18 cellular contexts compared by ENCODE assay signal in the genomic region with DNA sequence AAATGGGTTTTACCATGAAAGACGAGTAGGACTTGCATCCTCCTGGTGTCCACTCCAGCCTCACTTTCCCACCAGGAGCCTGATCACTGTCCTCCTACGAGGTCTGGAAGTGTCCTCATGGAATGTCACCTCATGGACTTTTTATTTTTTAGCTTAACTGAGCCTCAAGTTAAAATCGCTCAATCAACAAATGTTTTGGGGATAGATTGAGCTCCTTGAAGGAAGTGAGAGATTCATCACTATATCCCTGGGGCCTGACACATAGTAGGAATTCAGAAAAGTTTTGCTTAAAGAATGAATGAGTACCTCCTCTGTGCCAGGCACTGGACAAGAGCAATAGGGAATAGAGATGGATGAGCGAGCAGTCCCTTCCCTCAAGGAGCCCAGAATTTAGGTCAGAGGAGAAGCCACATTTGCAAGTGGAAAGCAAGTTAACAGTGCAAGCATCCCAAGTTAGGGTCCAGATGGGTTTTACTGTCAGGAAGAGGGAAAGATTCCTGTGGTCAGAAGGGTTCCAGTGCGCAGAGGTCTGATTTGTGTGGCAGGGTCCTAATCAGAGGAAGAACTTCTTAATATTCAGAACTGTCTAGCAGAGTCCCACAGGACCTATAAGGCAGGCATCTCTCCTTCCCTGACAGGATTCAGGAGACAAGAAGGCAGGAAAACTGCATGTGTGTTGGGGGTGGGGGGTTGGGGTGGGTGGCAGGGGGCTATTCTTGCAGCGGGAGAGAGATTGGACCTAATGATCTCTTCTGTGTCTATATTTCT.
DNase-seq lines count a peak whose midpoint lies in the region; TF ChIP-seq lines count a peak whose summit lies in the region.
"Had no signal": no experiment of that assay in that cellular context is flagged by ENCODE, and none has a peak within 500 bp of the region (broad histone marks: within the 10 kb centered on the region; RNA-seq: fewer than 3 reads in every experiment).

No MANE protein-coding gene starts in this region.

- no peaks in the 10 kb centered on the region for H3K9me3 Mint-ChIP-seq in dendritic cell treated with granulocyte-macrophage colony-stimulating factor and Interleukin-4, amounts not matched to agents 40 ng/mL and 50 ng/mL, for 4 days
- H3K9me3 Mint-ChIP-seq: CD4-positive, alpha-beta T cell had no signal

- peaks cover 0 to 41% (median 29%) of the 10 kb centered on the region in 10 experiments; a peak in 17 of 20 replicates for H3K4me1 ChIP-seq in BLaER1 treated with 17β-estradiol and CSF1 and Interleukin-3, amounts not matched to agents 10 nM and 100 nM
- H3K4me1 ChIP-seq in mesendoderm (ENCODE audit: control insufficient read depth, low read depth, low read length) (no peaks in the 10 kb centered on the region), tibial artery (no peaks in the 10 kb centered on the region)
- H3K4me1 ChIP-seq: BLaER1, HAP-1 had no signal

- peak overlapping the region; percentile 23 for H3K27ac Mint-ChIP-seq in dendritic cell treated with granulocyte-macrophage colony-stimulating factor and Interleukin-4, amounts not matched to agents 40 ng/mL and 50 ng/mL, for 4 days
- H3K27ac Mint-ChIP-seq: CD4-positive, alpha-beta T cell; CD8-positive, alpha-beta memory T cell; GM23338; HFFc6 had no signal

- H3K4me1 Mint-ChIP-seq in dendritic cell treated with granulocyte-macrophage colony-stimulating factor and Interleukin-4, amounts not matched to agents 40 ng/mL and 50 ng/mL, for 4 days (ENCODE audit: low read depth) = peaks cover 23% of the 10 kb centered on the region
- H3K4me1 Mint-ChIP-seq: CD8-positive, alpha-beta memory T cell had no signal

- H3K4ac ChIP-seq in mesendoderm (ENCODE audit: low read depth, low read length) = no peak overlapping the region

- no peak overlapping the region for H3K4me3 ChIP-seq in BLaER1 treated with 17β-estradiol and CSF1 and Interleukin-3, amounts not matched to agents 10 nM and 100 nM
- H3K4me3 ChIP-seq in mesendoderm (ENCODE audit: low read length) (no peak overlapping the region), tibial artery (no peak overlapping the region)
- H3K4me3 ChIP-seq: A549, BLaER1, GM23338, HAP-1 had no signal

- H3K9me3 ChIP-seq in BLaER1 treated with 17β-estradiol and CSF1 and Interleukin-3, amounts not matched to agents 10 nM and 100 nM (replicated peaks in 1 of 11) = peaks cover 0 to 11% (median 0%) of the 10 kb centered on the region in 11 experiments; a peak in 2 of 22 replicates
- H3K9me3 ChIP-seq in tibial artery = no peaks in the 10 kb centered on the region
- H3K9me3 ChIP-seq: A549, BLaER1, HAP-1 had no signal

- H2BK120ac ChIP-seq in mesendoderm (ENCODE audit: low read depth, low read length) = no peak overlapping the region

- H3K4me3 Mint-ChIP-seq in dendritic cell treated with granulocyte-macrophage colony-stimulating factor and Interleukin-4, amounts not matched to agents 40 ng/mL and 50 ng/mL, for 4 days = no peak overlapping the region
- H3K4me3 Mint-ChIP-seq: CD14-positive monocyte; CD4-positive, alpha-beta T cell; CD8-positive, alpha-beta memory T cell; GM23338; HFFc6 had no signal

- H4K20me1 ChIP-seq in BLaER1 treated with 17β-estradiol and CSF1 and Interleukin-3, amounts not matched to agents 10 nM and 100 nM = no peaks in the 10 kb centered on the region
- H4K20me1 ChIP-seq: BLaER1 had no signal

- no peak overlapping the region; a peak in 1 of 22 replicates for H3K9ac ChIP-seq in BLaER1 treated with 17β-estradiol and CSF1 and Interleukin-3, amounts not matched to agents 10 nM and 100 nM
- no peak overlapping the region for H3K9ac ChIP-seq in mesendoderm (ENCODE audit: low read length)
- H3K9ac ChIP-seq: BLaER1 had no signal

- peak overlapping the region; percentile 9 for H3K23ac ChIP-seq in mesendoderm (ENCODE audit: low read length)

- no peak overlapping the region for H2BK5ac ChIP-seq in mesendoderm (ENCODE audit: low read length)

- H2BK15ac ChIP-seq in mesendoderm (replicated peaks; ENCODE audit: low read depth) = no peak overlapping the region

- peaks cover 2% of the 10 kb centered on the region for H3K27me3 Mint-ChIP-seq in dendritic cell treated with granulocyte-macrophage colony-stimulating factor and Interleukin-4, amounts not matched to agents 40 ng/mL and 50 ng/mL, for 4 days

- no CpG with 5 or more reads among the region's 6 CpGs for WGBS in mesendoderm (ENCODE audit: extremely low coverage, insufficient coverage, low lambda C conversion rate)

- no peak overlapping the region for H2AK5ac ChIP-seq in mesendoderm (ENCODE audit: low read length)

- H3K36me3 Mint-ChIP-seq in dendritic cell treated with granulocyte-macrophage colony-stimulating factor and Interleukin-4, amounts not matched to agents 40 ng/mL and 50 ng/mL, for 4 days (ENCODE audit: low read depth) = no peaks in the 10 kb centered on the region
- H3K36me3 Mint-ChIP-seq: CD14-positive monocyte; CD8-positive, alpha-beta memory T cell had no signal

- H3K4me2 ChIP-seq in BLaER1 treated with 17β-estradiol and CSF1 and Interleukin-3, amounts not matched to agents 10 nM and 100 nM = peak overlapping the region in 8 of 11 experiments; percentile 56 to 84 (median 68); a peak in 14 of 22 replicates
- no peak overlapping the region for H3K4me2 ChIP-seq in mesendoderm (ENCODE audit: low read length)
- H3K4me2 ChIP-seq: A549, BLaER1, GM23338 had no signal

- no peak overlapping the region for H4K5ac ChIP-seq in mesendoderm (ENCODE audit: low read length)

- no peak for TF ChIP-seq CTCF in tibial artery (IDR thresholded peaks at IDR 0.05)

- DNase-seq in mesendoderm (no peak), tibial artery (no peak), cerebellum (ENCODE audit: low spot score) (no peak), AG08395 (ENCODE audit: low spot score) (no peak)
- DNase-seq: 8988T; ACHN; CD4-positive, alpha-beta T cell; CD8-positive, alpha-beta memory T cell; DMS79 treated with DMSO at 0.1 percent for 48 hours; GF-D8; HFFc6 had no signal

- H3K27ac ChIP-seq in BLaER1 treated with 17β-estradiol and CSF1 and Interleukin-3, amounts not matched to agents 10 nM and 100 nM = peak overlapping the region in 9 of 11 experiments; percentile 74 to 86 (median 83); a peak in 16 of 22 replicates
- H3K27ac ChIP-seq in mesendoderm (ENCODE audit: low read depth, low read length) = no peak overlapping the region
- H3K27ac ChIP-seq in tibial artery = no peak overlapping the region
- H3K27ac ChIP-seq: A549, BLaER1 had no signal

- H4K8ac ChIP-seq in mesendoderm (ENCODE audit: low read depth, low read length) = no peak overlapping the region

- H3K56ac ChIP-seq in mesendoderm (ENCODE audit: low read length) = no peak overlapping the region

- intact Hi-C loops in dendritic cell treated with granulocyte-macrophage colony-stimulating factor and Interleukin-4, amounts not matched to agents 40 ng/mL and 50 ng/mL, for 4 days (cut with micrococcal nuclease) = no loop called here
- intact Hi-C loops in tibial artery (cut with DNase I; ENCODE audit: low total_unique reads) = no loop called here

- no peaks in the 10 kb centered on the region for H3K27me3 ChIP-seq in BLaER1 treated with 17β-estradiol and CSF1 and Interleukin-3, amounts not matched to agents 10 nM and 100 nM
- H3K27me3 ChIP-seq in mesendoderm (ENCODE audit: insufficient read depth, low read length, poor library complexity) (no peaks in the 10 kb centered on the region), tibial artery (peaks cover 0 to 20% of the 10 kb centered on the region in 2 donors)
- H3K27me3 ChIP-seq: BLaER1 had no signal

- H3K79me2 ChIP-seq in mesendoderm (ENCODE audit: control insufficient read depth, insufficient read depth, low read length) = no peaks in the 10 kb centered on the region

- H3K79me1 ChIP-seq in mesendoderm (ENCODE audit: low read length) = no peaks in the 10 kb centered on the region

- H3K18ac ChIP-seq in mesendoderm (ENCODE audit: low read length) = no peak overlapping the region

- no peaks in the 10 kb centered on the region for H3K36me3 ChIP-seq in BLaER1 treated with 17β-estradiol and CSF1 and Interleukin-3, amounts not matched to agents 10 nM and 100 nM
- H3K36me3 ChIP-seq in mesendoderm (ENCODE audit: control insufficient read depth, insufficient read depth, low read length) (no peaks in the 10 kb centered on the region), tibial artery (no peaks in the 10 kb centered on the region)
- H3K36me3 ChIP-seq: BLaER1, HAP-1 had no signal

Comparison
In these comparisons a context has a peak if more than half of its experiments do, and no peak if none do; other contexts are left out.
1. H3K27ac ChIP-seq: peak in BLaER1 treated with 17β-estradiol and CSF1 and Interleukin-3, amounts not matched to agents 10 nM and 100 nM (9 of 11); none in mesendoderm (single experiment) and tibial artery (0 of 2).